In genomic region chr2:159399716-159400525, GRCh38 we compare ENCODE assay signal across 15 cellular contexts.
DNase-seq lines count a peak whose midpoint lies in the region; TF ChIP-seq lines count a peak whose summit lies in the region.
"Had no signal": no experiment of that assay in that cellular context is flagged by ENCODE, and none has a peak within 500 bp of the region (broad histone marks: within the 10 kb centered on the region; RNA-seq: fewer than 3 reads in every experiment).

No MANE protein-coding gene starts in this region.

- no CpG with 5 or more reads among the region's 6 CpGs for WGBS in H9 (ENCODE audit: extremely low coverage, insufficient read length, low lambda C conversion rate)
- WGBS in suprapubic skin, result 62% methylated on average over 6 of the region's 6 CpGs

- H3K4me3 Mint-ChIP-seq in H9, result no peak overlapping the region
- H3K4me3 Mint-ChIP-seq: activated CD8-positive, alpha-beta T cell treated with anti-CD3 and anti-CD28 coated beads for 36 hours; activated naive CD4-positive, alpha-beta T cell treated with anti-CD3 and anti-CD28 coated beads, Interleukin-2, amount 50 U/mL, for 24 hours; natural killer cell treated with Interleukin-12 subunit alpha and Interleukin-12 subunit beta and Interleukin-15 and Interleukin-18, amount 100 ng/mL, for 72 hours; stimulated activated effector memory CD8-positive, alpha-beta T cell treated with anti-CD3 and anti-CD28 coated beads, Interleukin-12 subunit alpha, Interleukin-12 subunit beta, amount 100 ng/mL, for 72 hours had no signal

- CTCF ChIA-PET in RWPE1 (lab: Yijun Ruan, JAX), result no interaction called here

- H2BK12ac ChIP-seq in H9 (ENCODE audit: insufficient read length, low read depth, low read length), result no peak overlapping the region

- no peak overlapping the region for H4K8ac ChIP-seq in H9 (replicated peaks; ENCODE audit: insufficient read length, low read depth, low read length)

- H3K23ac ChIP-seq in H9 (ENCODE audit: insufficient read length, low read depth, low read length), result no peak overlapping the region

- H2BK15ac ChIP-seq in H9 (ENCODE audit: low read depth, low read length), result no peak overlapping the region

- no peak overlapping the region for H4K91ac ChIP-seq in H9 (ENCODE audit: insufficient read length, low read depth, low read length)

- H3K36me3 Mint-ChIP-seq in H9 (ENCODE audit: insufficient read depth in 1 of 3, low read depth in 3 of 3), result peaks cover 0 to 8% (median 4%) of the 10 kb centered on the region in 3 experiments; a peak in 4 of 7 replicates
- H3K36me3 Mint-ChIP-seq: natural killer cell treated with Interleukin-12 subunit alpha and Interleukin-12 subunit beta and Interleukin-15 and Interleukin-18, amount 100 ng/mL, for 72 hours had no signal

- H3K27ac Mint-ChIP-seq in H9, result no peak overlapping the region
- H3K27ac Mint-ChIP-seq: activated CD8-positive, alpha-beta T cell treated with anti-CD3 and anti-CD28 coated beads for 36 hours; activated naive CD4-positive, alpha-beta T cell treated with anti-CD3 and anti-CD28 coated beads, Interleukin-2, amount 50 U/mL, for 24 hours; natural killer cell treated with Interleukin-12 subunit alpha and Interleukin-12 subunit beta and Interleukin-15 and Interleukin-18, amount 100 ng/mL, for 72 hours; stimulated activated effector memory CD8-positive, alpha-beta T cell treated with anti-CD3 and anti-CD28 coated beads, Interleukin-12 subunit alpha, Interleukin-12 subunit beta, amount 100 ng/mL, for 72 hours had no signal

- peak; percentile 21 for DNase-seq in SIG-M5 treated with dmso at 0.1 percent for 504 hours (lab: John Stamatoyannopoulos, UW; ENCODE audit: unreplicated experiment)
- DNase-seq in SIG-M5 (lab: John Stamatoyannopoulos, UW), result no peak
- peak; percentile 8 for DNase-seq in RWPE1 (ENCODE audit: low spot score)
- DNase-seq in foreskin fibroblast, result peak; percentile 13 to 56
- peak; percentile 6 for DNase-seq in stromal cell of bone marrow (ENCODE audit: low read depth)
- DNase-seq in H9, result no peak
- no peak for DNase-seq in brain microvascular endothelial cell
- no peak for DNase-seq in suprapubic skin (ENCODE audit: low spot score in 2 of 2)
- DNase-seq: activated CD8-positive, alpha-beta T cell treated with anti-CD3 and anti-CD28 coated beads for 36 hours; dermis blood vessel endothelial cell; GDM1; NCI-H1694 treated with DMSO at 0.1 percent for 48 hours had no signal

- no peak overlapping the region for H3K4me3 ChIP-seq in foreskin fibroblast (ENCODE audit: low read depth in 1 of 2, low read length in 2 of 2)
- no peak overlapping the region for H3K4me3 ChIP-seq in brain microvascular endothelial cell (ENCODE audit: low read depth, low read length)
- H3K4me3 ChIP-seq in suprapubic skin, result no peak overlapping the region

- no peak overlapping the region for H3K9ac ChIP-seq in H9 (ENCODE audit: extremely low read depth, insufficient read length, low read length)

- POLR2A ChIA-PET in RWPE1 (lab: Yijun Ruan, JAX; ENCODE audit: low non-redundant PET), result no interaction called here

- H4K20me1 ChIP-seq in H9 (ENCODE audit: control insufficient read depth, insufficient read depth, insufficient read length), result no peaks in the 10 kb centered on the region

- no peak overlapping the region for H2BK5ac ChIP-seq in H9 (ENCODE audit: insufficient read length, low read length)

- H3K9me3 ChIP-seq in H9 (ENCODE audit: control insufficient read depth, low read depth, low read length), result no peaks in the 10 kb centered on the region
- H3K9me3 ChIP-seq in suprapubic skin, result no peaks in the 10 kb centered on the region

- TF ChIP-seq CTCF in RWPE1 (conservative IDR thresholded peaks at IDR 0.05; ENCODE audit: low read depth) (no peak), foreskin fibroblast (IDR thresholded peaks at IDR 0.05; ENCODE audit: low read depth, low read length) (no peak), H9 (conservative IDR thresholded peaks at IDR 0.05) (no peak), brain microvascular endothelial cell (IDR thresholded peaks at IDR 0.05; ENCODE audit: low read depth, low read length, missing control alignments) (no peak), suprapubic skin (IDR thresholded peaks at IDR 0.05) (no peak)

- H3K23me2 ChIP-seq in H9 (ENCODE audit: insufficient read length, low read depth, low read length, poor library complexity, severe bottlenecking), result no peaks in the 10 kb centered on the region

- no peak for TF ChIP-seq POLR2A in suprapubic skin (IDR thresholded peaks at IDR 0.05)

- TF ChIP-seq EP300 in suprapubic skin (IDR thresholded peaks at IDR 0.05), result no peak

- no peak overlapping the region for H3T11ph ChIP-seq in H9 (ENCODE audit: low read length)

- H3K4ac ChIP-seq in H9 (ENCODE audit: low read depth, low read length), result no peak overlapping the region

- peaks cover 4% of the 10 kb centered on the region for H3K36me3 ChIP-seq in brain microvascular endothelial cell (replicated peaks)
- peaks cover 21% of the 10 kb centered on the region for H3K36me3 ChIP-seq in suprapubic skin

- no peak overlapping the region for H4K5ac ChIP-seq in H9 (ENCODE audit: insufficient read length, low read depth, low read length)

- H3K79me1 ChIP-seq in H9 (ENCODE audit: insufficient read depth, low read depth, low read length, poor library complexity, severe bottlenecking), result no peaks in the 10 kb centered on the region

- peaks cover 2% of the 10 kb centered on the region; the same call in 1 of the 2 replicates for H3K79me2 ChIP-seq in H9 (ENCODE audit: insufficient read depth, low read length)

- H3K27me3 Mint-ChIP-seq in H9 (ENCODE audit: low read depth), result no peaks in the 10 kb centered on the region
- H3K27me3 Mint-ChIP-seq: activated CD8-positive, alpha-beta T cell treated with anti-CD3 and anti-CD28 coated beads for 36 hours; activated naive CD4-positive, alpha-beta T cell treated with anti-CD3 and anti-CD28 coated beads, Interleukin-2, amount 50 U/mL, for 24 hours; natural killer cell treated with Interleukin-12 subunit alpha and Interleukin-12 subunit beta and Interleukin-15 and Interleukin-18, amount 100 ng/mL, for 72 hours had no signal

- peaks cover 2 to 11% of the 10 kb centered on the region in 2 experiments; a peak in 3 of 4 replicates for H3K4me1 Mint-ChIP-seq in H9
- H3K4me1 Mint-ChIP-seq: activated naive CD4-positive, alpha-beta T cell treated with anti-CD3 and anti-CD28 coated beads, Interleukin-2, amount 50 U/mL, for 24 hours; stimulated activated effector memory CD8-positive, alpha-beta T cell treated with anti-CD3 and anti-CD28 coated beads, Interleukin-12 subunit alpha, Interleukin-12 subunit beta, amount 100 ng/mL, for 72 hours had no signal

- no peak overlapping the region for H3K14ac ChIP-seq in H9 (ENCODE audit: insufficient read depth, low read length)

- no peak overlapping the region for H3K18ac ChIP-seq in H9 (ENCODE audit: insufficient read length, low read depth, low read length)

- no peak overlapping the region for H2BK120ac ChIP-seq in H9 (ENCODE audit: low read depth, low read length, poor library complexity, severe bottlenecking)

- no peak overlapping the region for H2AFZ ChIP-seq in H9 (ENCODE audit: low read length)

- no peak overlapping the region for H2AK5ac ChIP-seq in H9 (ENCODE audit: insufficient read length, low read length)

- H2BK20ac ChIP-seq in H9 (ENCODE audit: low read depth, low read length, poor library complexity, severe bottlenecking), result no peak overlapping the region

- H3K27ac ChIP-seq in RWPE1 (no peak overlapping the region), H9 (ENCODE audit: insufficient read length, low read depth, low read length) (no peak overlapping the region), brain microvascular endothelial cell (no peak overlapping the region), suprapubic skin (no peak overlapping the region)

- in situ Hi-C loops in brain microvascular endothelial cell (cut with HindIII; ENCODE audit: low pct_ligation_motif_present, low sequenced_read_pairs), result no loop called here

- no peak overlapping the region for H3K4me2 ChIP-seq in H9 (ENCODE audit: insufficient read depth, insufficient read length, low read length)

- H3K4me1 ChIP-seq in H9 (ENCODE audit: insufficient read depth, low read length) (no peaks in the 10 kb centered on the region), suprapubic skin (no peaks in the 10 kb centered on the region)

- no peak overlapping the region for H3K56ac ChIP-seq in H9 (ENCODE audit: insufficient read length, low read depth, low read length)

- H3K9me3 Mint-ChIP-seq in H9, result no peaks in the 10 kb centered on the region
- H3K9me3 Mint-ChIP-seq: activated CD8-positive, alpha-beta T cell treated with anti-CD3 and anti-CD28 coated beads for 36 hours; activated naive CD4-positive, alpha-beta T cell treated with anti-CD3 and anti-CD28 coated beads, Interleukin-2, amount 50 U/mL, for 24 hours; natural killer cell treated with Interleukin-12 subunit alpha and Interleukin-12 subunit beta and Interleukin-15 and Interleukin-18, amount 100 ng/mL, for 72 hours; stimulated activated effector memory CD8-positive, alpha-beta T cell treated with anti-CD3 and anti-CD28 coated beads, Interleukin-12 subunit alpha, Interleukin-12 subunit beta, amount 100 ng/mL, for 72 hours had no signal

- H3K27me3 ChIP-seq in H9 (ENCODE audit: insufficient read depth, low read length) (no peaks in the 10 kb centered on the region), brain microvascular endothelial cell (replicated peaks) (no peaks in the 10 kb centered on the region), suprapubic skin (no peaks in the 10 kb centered on the region)

Comparison
In these comparisons a context has a peak if more than half of its experiments do, and no peak if none do; other contexts are left out.
1. DNase-seq: peak in SIG-M5 treated with dmso at 0.1 percent for 504 hours (single experiment), RWPE1 (single experiment), foreskin fibroblast (2 of 2) and stromal cell of bone marrow (single experiment); none in SIG-M5 (single experiment), H9 (single experiment), brain microvascular endothelial cell (single experiment) and suprapubic skin (0 of 2).